Comparison of ENCODE assay signal across 29 cellular contexts in genomic region chr20:20527661-20528060, GRCh38.
"Had no signal": no experiment of that assay in that cellular context is flagged by ENCODE, and none has a peak within 500 bp of the region (broad histone marks: within the 10 kb centered on the region; RNA-seq: fewer than 3 reads in every experiment).

No MANE protein-coding gene starts in this region.

- ATAC-seq: activated CD4-positive, alpha-beta T cell treated with anti-CD3 and anti-CD28 coated beads for 36 hours; activated CD4-positive, CD25-positive, alpha-beta regulatory T cell treated with anti-CD3 and anti-CD28 coated beads, Interleukin-2, amount 50 U/mL, for 24 hours; activated CD8-positive, alpha-beta memory T cell treated with anti-CD3 and anti-CD28 coated beads, Interleukin-2, amount 10 ng/mL, durations not matched to agents 7 days and 5 days; activated naive CD4-positive, alpha-beta T cell treated with anti-CD3 and anti-CD28 coated beads, Interleukin-2, amount 50 U/mL, for 72 hours; PC-3; WTC11 had no signal

- H3K4me1 ChIP-seq: Peyer's patch, SJSA1 had no signal

- H3K36me3 ChIP-seq: cardiac muscle cell, SJSA1 had no signal

- H3K4me3 ChIP-seq: cardiac muscle cell, Peyer's patch, SJSA1 had no signal

- H3K27ac Mint-ChIP-seq: activated CD4-positive, alpha-beta memory T cell treated with anti-CD3 and anti-CD28 coated beads, Interleukin-2, amount 10 ng/mL, durations not matched to agents 7 days and 5 days; activated CD4-positive, alpha-beta T cell treated with anti-CD3 and anti-CD28 coated beads for 36 hours; activated CD8-positive, alpha-beta memory T cell treated with anti-CD3 and anti-CD28 coated beads, Interleukin-2, amount 10 ng/mL, durations not matched to agents 7 days and 5 days; activated naive CD4-positive, alpha-beta T cell treated with anti-CD3 and anti-CD28 coated beads for 36 hours; T-helper 1 cell treated with Interleukin-12 subunit alpha and Interleukin-12 subunit beta and Interleukin-4 antibody, amounts not matched to agents 30 μg/mL and 1 μg/mL, for 36 hours; T-helper 2 cell treated with Interferon-gamma antibody and Interleukin-4, amounts not matched to agents 5 μg/mL and 100 μg/mL, for 36 hours had no signal

- H3K27me3 Mint-ChIP-seq: activated CD4-positive, alpha-beta memory T cell treated with anti-CD3 and anti-CD28 coated beads, Interleukin-2, amount 10 ng/mL, durations not matched to agents 7 days and 5 days; activated CD4-positive, alpha-beta T cell treated with anti-CD3 and anti-CD28 coated beads for 36 hours; activated CD8-positive, alpha-beta memory T cell treated with anti-CD3 and anti-CD28 coated beads, Interleukin-2, amount 10 ng/mL, durations not matched to agents 7 days and 5 days; IgD-negative memory B cell had no signal

- H3K4me3 Mint-ChIP-seq: activated CD4-positive, alpha-beta memory T cell treated with anti-CD3 and anti-CD28 coated beads, Interleukin-2, amount 10 ng/mL, durations not matched to agents 7 days and 5 days; activated CD4-positive, alpha-beta T cell treated with anti-CD3 and anti-CD28 coated beads for 36 hours; activated CD8-positive, alpha-beta memory T cell treated with anti-CD3 and anti-CD28 coated beads, Interleukin-2, amount 10 ng/mL, durations not matched to agents 7 days and 5 days; activated naive CD4-positive, alpha-beta T cell treated with anti-CD3 and anti-CD28 coated beads for 36 hours; IgD-negative memory B cell; T-helper 1 cell treated with Interleukin-12 subunit alpha and Interleukin-12 subunit beta and Interleukin-4 antibody, amounts not matched to agents 30 μg/mL and 1 μg/mL, for 36 hours; T-helper 2 cell treated with Interferon-gamma antibody and Interleukin-4, amounts not matched to agents 5 μg/mL and 100 μg/mL, for 36 hours; WTC11 had no signal

- DNase-seq: activated CD4-positive, alpha-beta memory T cell treated with anti-CD3 and anti-CD28 coated beads, Interleukin-2, amount 10 ng/mL, durations not matched to agents 7 days and 5 days; activated CD4-positive, alpha-beta T cell treated with anti-CD3 and anti-CD28 coated beads for 36 hours; activated CD8-positive, alpha-beta memory T cell treated with anti-CD3 and anti-CD28 coated beads for 24 hours; activated CD8-positive, alpha-beta memory T cell treated with anti-CD3 and anti-CD28 coated beads, Interleukin-2, amount 10 ng/mL, durations not matched to agents 7 days and 5 days; activated CD8-positive, alpha-beta memory T cell treated with anti-CD3 and anti-CD28 coated beads, Interleukin-2, amount 50 U/mL, for 48 hours; activated gamma-delta T cell treated with Interleukin-2 at 50 U/mL for 16 hours; activated naive CD4-positive, alpha-beta T cell treated with anti-CD3 and anti-CD28 coated beads for 36 hours; amniotic stem cell; aorta; Karpas-422; KBM-7; NCI-H1105; NCI-H1417 treated with DMSO at 0.1 percent for 48 hours; NCI-H187 treated with DMSO at 0.1 percent for 48 hours; NCI-H345; NCI-H524 treated with DMSO at 0.1 percent for 48 hours; PC-3; Peyer's patch; RPMI8226; SHP77 treated with DMSO at 0.1 percent for 48 hours; SK-N-SH had no signal

- H3K9me3 Mint-ChIP-seq: activated CD4-positive, alpha-beta memory T cell treated with anti-CD3 and anti-CD28 coated beads, Interleukin-2, amount 10 ng/mL, durations not matched to agents 7 days and 5 days; activated naive CD4-positive, alpha-beta T cell treated with anti-CD3 and anti-CD28 coated beads for 36 hours; activated naive CD4-positive, alpha-beta T cell treated with anti-CD3 and anti-CD28 coated beads, Interleukin-2, amount 50 U/mL, for 72 hours; IgD-negative memory B cell; T-helper 1 cell treated with Interleukin-12 subunit alpha and Interleukin-12 subunit beta and Interleukin-4 antibody, amounts not matched to agents 30 μg/mL and 1 μg/mL, for 36 hours; T-helper 2 cell treated with Interferon-gamma antibody and Interleukin-4, amounts not matched to agents 5 μg/mL and 100 μg/mL, for 36 hours; WTC11 had no signal

- H3K9me3 ChIP-seq: Peyer's patch, SJSA1, SK-N-SH had no signal

- H3K27ac ChIP-seq: cardiac muscle cell, Peyer's patch, SJSA1 had no signal

- H3K36me3 Mint-ChIP-seq: activated CD8-positive, alpha-beta memory T cell treated with anti-CD3 and anti-CD28 coated beads, Interleukin-2, amount 10 ng/mL, durations not matched to agents 7 days and 5 days; WTC11 had no signal

- H3K4me1 Mint-ChIP-seq: activated CD4-positive, alpha-beta memory T cell treated with anti-CD3 and anti-CD28 coated beads, Interleukin-2, amount 10 ng/mL, durations not matched to agents 7 days and 5 days; activated CD4-positive, alpha-beta T cell treated with anti-CD3 and anti-CD28 coated beads for 36 hours; activated CD8-positive, alpha-beta memory T cell treated with anti-CD3 and anti-CD28 coated beads, Interleukin-2, amount 10 ng/mL, durations not matched to agents 7 days and 5 days had no signal

- H3K27me3 ChIP-seq: cardiac muscle cell, Peyer's patch, SJSA1 had no signal
